Comparison of ENCODE assay signal across 8 cellular contexts in genomic region chr3:5187920-5188418, GRCh38. TPM values are rescaled to one million over a fixed set of nuclear protein-coding genes. Genes with fewer than 3 reads are reported as not detected.
A peak's percentile ranks its signal among the peaks of the same experiment; 100 is the strongest.
DNase-seq lines count a peak whose midpoint lies in the region; ATAC-seq and TF ChIP-seq lines count a peak whose summit lies in the region.

No MANE protein-coding gene starts in this region.

- no peak for TF ChIP-seq POLR2A in body of pancreas (IDR thresholded peaks at IDR 0.05)

- H3K9me3 ChIP-seq in A673 (ENCODE audit: low read depth, low read length, poor library complexity, severe bottlenecking): no peaks in the 10 kb centered on the region
- no peaks in the 10 kb centered on the region for H3K9me3 ChIP-seq in body of pancreas
- H3K9me3 ChIP-seq in iPS-20b (ENCODE audit: insufficient read depth, low read depth, low read length): no peaks in the 10 kb centered on the region

- peak overlapping the region; percentile 80 for H3K9ac ChIP-seq in iPS-20b (ENCODE audit: low read depth, low read length)

- H3K27ac ChIP-seq in A673 (ENCODE audit: low read depth, low read length, poor library complexity, severe bottlenecking): peak overlapping the region; percentile 97
- H3K27ac ChIP-seq in body of pancreas: peak overlapping the region; percentile 85 to 99 (median 95)
- no peak overlapping the region for H3K27ac ChIP-seq in iPS-20b (ENCODE audit: low read length)

- peak; percentile 19 for ATAC-seq in GM19023 (IDR thresholded peaks at IDR 0.05; ENCODE audit: unreplicated experiment)
- ATAC-seq in HG03139 (IDR thresholded peaks at IDR 0.05; ENCODE audit: unreplicated experiment): peak; percentile 15
- ATAC-seq in body of pancreas: peak; percentile 41

- H3K27me3 ChIP-seq in A673 (replicated peaks; ENCODE audit: insufficient read depth, low read depth, low read length, poor library complexity): no peaks in the 10 kb centered on the region
- H3K27me3 ChIP-seq in body of pancreas: no peaks in the 10 kb centered on the region
- peaks cover 18% of the 10 kb centered on the region for H3K27me3 ChIP-seq in iPS-20b (ENCODE audit: insufficient read depth, low read length)

- peaks cover 11% of the 10 kb centered on the region for H3K4me1 ChIP-seq in A673 (ENCODE audit: insufficient read depth, low read length, poor library complexity, severe bottlenecking)
- H3K4me1 ChIP-seq in body of pancreas: peaks cover 42% of the 10 kb centered on the region
- peaks cover 6% of the 10 kb centered on the region; the same call in 1 of the 2 replicates for H3K4me1 ChIP-seq in iPS-20b (ENCODE audit: insufficient read depth, low read length)

- intact Hi-C loops in A673 (cut with micrococcal nuclease; ENCODE audit: unreplicated experiment): loop anchor here (5.0 kb wide), 1 partner anchor 66 kb away; the partner anchor contains the start of gene ARL8B
- intact Hi-C loops in body of pancreas (cut with DNase I): loop anchor here (10.0 kb wide), 2 partner anchors 63 to 473 kb away; partner anchors contain the start of gene ARL8B

- POLR2A ChIA-PET in A673 (lab: Charles Lee; ENCODE audit: low non-redundant PET): no interaction called here

- H3K36me3 ChIP-seq in A673 (ENCODE audit: insufficient read depth, low read length, poor library complexity, severe bottlenecking) (no peaks in the 10 kb centered on the region), body of pancreas (replicated peaks in 1 of 2; ENCODE audit: insufficient read depth in 1 of 2, low read depth in 2 of 2) (no peaks in the 10 kb centered on the region), iPS-20b (ENCODE audit: insufficient read depth, low read depth, low read length) (no peaks in the 10 kb centered on the region)

- CTCF ChIA-PET in A673 (lab: Charles Lee): no interaction called here

- TF ChIP-seq CTCF in A673 (conservative IDR thresholded peaks at IDR 0.05; ENCODE audit: low read depth, low read length) (no peak), body of pancreas (IDR thresholded peaks at IDR 0.05) (no peak)

- 0% methylated on average over 66 of the region's 66 CpGs; no CpG with 5 or more reads in 1 of the 2 donors for WGBS in body of pancreas, 2 donors

- no TSS peak for BruUV-seq in A673 (replicated peaks; lab: Mats Ljungman, UMichigan)

- DNase-seq in A673 (ENCODE audit: low spot score): peak; percentile 44
- DNase-seq in T-helper 2 cell: peak; percentile 29 to 76 (median 38)
- DNase-seq in body of pancreas: peak; percentile 41 to 54 (median 45)
- DNase-seq in stimulated activated CD4-positive, alpha-beta T cell treated with anti-CD3 and anti-CD28 coated beads, Interleukin-12 subunit alpha, Interleukin-12 subunit beta, amount 100 ng/mL, for 4 hours: peak; percentile 49
- DNase-seq in NCI-H1930 (lab: John Stamatoyannopoulos, UW): no peak

- H3K4me3 ChIP-seq in A673 (ENCODE audit: low read depth, low read length, poor library complexity, severe bottlenecking): peak overlapping the region; percentile 73
- peak overlapping the region; percentile 73 to 76 for H3K4me3 ChIP-seq in body of pancreas
- H3K4me3 ChIP-seq in iPS-20b (ENCODE audit: low read length): peak overlapping the region; percentile 78

RNA-seq across cellular contexts. Expression of gene EDEM1, which starts 0.5 kb away (rescaled TPM):
- total RNA-seq in A673 (2021) (31.4 and 32.1 TPM in 2 replicates), body of pancreas (10 to 100 TPM; 23.9 to 46.1 TPM)

Comparison
In these comparisons a context has a peak if more than half of its experiments do, and no peak if none do; other contexts are left out.
1. DNase-seq: peak in A673 (single experiment), T-helper 2 cell (5 of 5), body of pancreas (4 of 4) and stimulated activated CD4-positive, alpha-beta T cell treated with anti-CD3 and anti-CD28 coated beads, Interleukin-12 subunit alpha, Interleukin-12 subunit beta, amount 100 ng/mL, for 4 hours (single experiment); none in NCI-H1930 (0 of 2).
2. Peak in every context shown above with its lines, with median percentiles within 50 percentile points of each other: H3K4me3 ChIP-seq and ATAC-seq.